ENCODE assay signal across 1 cellular context in the genomic region with DNA sequence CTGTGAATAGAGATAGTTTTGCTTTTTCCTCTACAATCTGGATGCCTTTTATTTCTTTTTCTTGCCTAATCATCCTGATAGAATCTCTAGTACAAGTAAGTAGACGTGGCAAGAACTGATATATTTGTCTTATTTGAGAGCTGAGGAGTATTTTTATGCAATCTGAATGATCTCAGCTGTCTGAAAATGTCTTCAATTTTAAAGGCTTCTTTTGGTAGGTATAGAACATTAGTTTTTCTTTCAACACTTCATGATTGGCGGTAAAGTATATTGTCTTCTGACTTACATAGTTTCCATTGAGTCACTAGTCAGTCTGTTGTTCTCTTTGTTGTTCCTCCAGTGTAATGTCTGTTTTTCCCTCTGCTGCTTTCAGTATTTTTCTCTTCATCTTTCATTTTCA.
TF ChIP-seq lines count a peak whose summit lies in the region.

No MANE protein-coding gene starts in this region.

TF ChIP-seq in GM23338, 12 proteins besides CTCF, POLR2A, EP300 and RAD21 (continued from another document):
- TF ChIP-seq ZNF462 (CRISPR knock-in tag; IDR thresholded peaks at IDR 0.05) (no peak), JUNB (IDR thresholded peaks at IDR 0.05; ENCODE audit: unreplicated experiment) (no peak), EZH2 (IDR thresholded peaks at IDR 0.05; ENCODE audit: low read depth, unreplicated experiment) (no peak), ZNF331 (CRISPR knock-in tag; IDR thresholded peaks at IDR 0.05; ENCODE audit: low read depth) (no peak), CREB1 (CRISPR knock-in tag; IDR thresholded peaks at IDR 0.05; ENCODE audit: low read depth) (no peak)
TF ChIP-seq in GM23338: peak in this region for 0.
